Comparison of ENCODE assay signal across 7 cellular contexts in genomic region chr14:55103005-55103640, GRCh38. TPM values are rescaled to one million over a fixed set of nuclear protein-coding genes. Genes with fewer than 3 reads are reported as not detected.
DNase-seq lines count a peak whose midpoint lies in the region; ATAC-seq and TF ChIP-seq lines count a peak whose summit lies in the region.

No MANE protein-coding gene starts in this region.

- peak overlapping the region; percentile 26 for H3K4me3 ChIP-seq in fibroblast of villous mesenchyme (ENCODE audit: low read depth, low read length)

- intact Hi-C loops in posterior vena cava (cut with DNase I) = no loop called here

- DNase-seq in NOMO-1 treated with DMSO at 0.1 percent for 48 hours (lab: John Stamatoyannopoulos, UW; ENCODE audit: unreplicated experiment) (peak; percentile 72), activated T-helper 1 cell treated with Interleukin-2 at 50 U/mL for 16 hours (ENCODE audit: low read depth) (peak; percentile 49), fibroblast of villous mesenchyme (ENCODE audit: low read depth) (peak; percentile 98), posterior vena cava (ENCODE audit: low spot score) (peak; percentile 90), GDM1 (lab: John Stamatoyannopoulos, UW) (no peak)

- no peak for TF ChIP-seq CTCF in fibroblast of villous mesenchyme (IDR thresholded peaks at IDR 0.05; ENCODE audit: insufficient read depth, low read depth, low read length)

- no peak for ATAC-seq in GM18505 (IDR thresholded peaks at IDR 0.05; ENCODE audit: unreplicated experiment)
- ATAC-seq in HG02943 (IDR thresholded peaks at IDR 0.05; ENCODE audit: low read depth, unreplicated experiment) = peak; percentile 39

- peak; percentile 35 for TF ChIP-seq POLR2A in GM18505 (IDR thresholded peaks at IDR 0.05; ENCODE audit: borderline replicate concordance, extremely low read depth, insufficient read depth, insufficient read length)

RNA-seq across cellular contexts. Expression of gene LGALS3, which starts 25.9 kb away (rescaled TPM):
- total RNA-seq in fibroblast of villous mesenchyme (120 and 198 TPM in 2 replicates), posterior vena cava (100 to 1,000 TPM; 148 to 189 TPM)

RNA-seq across cellular contexts. Expression of gene MAPK1IP1L, which starts 51.7 kb away (rescaled TPM):
- total RNA-seq in fibroblast of villous mesenchyme (36.1 and 49.2 TPM in 2 replicates), posterior vena cava (10 to 100 TPM; 90.2 to 97.5 TPM)
